In the genomic region with DNA sequence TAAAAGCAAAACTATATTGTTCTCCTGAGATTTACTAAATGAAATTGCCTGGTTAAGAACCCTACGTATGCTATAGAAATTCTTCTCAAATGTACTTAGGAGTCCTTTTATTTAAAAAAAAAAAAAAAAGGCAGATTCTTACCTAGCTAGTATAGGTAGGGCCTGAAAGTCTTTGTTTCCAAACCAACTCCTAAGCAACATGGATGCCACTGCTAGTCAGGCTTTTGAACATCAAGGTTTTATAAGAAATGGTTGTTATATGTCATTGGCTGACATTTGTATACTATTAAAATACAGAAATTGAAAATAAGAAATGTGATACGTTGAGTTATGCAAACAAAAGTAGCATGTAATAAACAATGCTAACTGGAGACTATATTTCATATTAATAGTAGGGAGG, we compare ENCODE assay signal across 11 cellular contexts. TPM values are rescaled to one million over a fixed set of nuclear protein-coding genes. Genes with fewer than 3 reads are reported as not detected.
DNase-seq lines count a peak whose midpoint lies in the region; ATAC-seq and TF ChIP-seq lines count a peak whose summit lies in the region.
"Had no signal": no experiment of that assay in that cellular context is flagged by ENCODE, and none has a peak within 500 bp of the region (broad histone marks: within the 10 kb centered on the region; RNA-seq: fewer than 3 reads in every experiment).

No MANE protein-coding gene starts in this region.

- H3K4me1 Mint-ChIP-seq in activated CD8-positive, alpha-beta memory T cell treated with anti-CD3 and anti-CD28 coated beads, Interleukin-2, amount 10 ng/mL, durations not matched to agents 7 days and 5 days: peaks cover 36% of the 10 kb centered on the region
- H3K4me1 Mint-ChIP-seq in T-cell: peaks cover 38 to 48% (median 45%) of the 10 kb centered on the region in 3 donors

- peaks cover 2% of the 10 kb centered on the region for H3K79me2 ChIP-seq in fibroblast of lung (ENCODE audit: control insufficient read depth, insufficient read depth, low read length)

- H3K36me3 ChIP-seq in fibroblast of lung (ENCODE audit: control insufficient read depth, insufficient read depth, low read length): no peaks in the 10 kb centered on the region
- H3K36me3 ChIP-seq in suprapubic skin: no peaks in the 10 kb centered on the region

- no peak for DNase-seq in activated CD8-positive, alpha-beta memory T cell treated with anti-CD3 and anti-CD28 coated beads, Interleukin-2, amount 10 ng/mL, durations not matched to agents 7 days and 5 days
- DNase-seq in activated CD8-positive, alpha-beta memory T cell treated with anti-CD3 and anti-CD28 coated beads for 24 hours: no peak
- DNase-seq in T-cell: no peak
- DNase-seq in fibroblast of lung (ENCODE audit: low read depth in 2 of 2): no peak
- DNase-seq in suprapubic skin (ENCODE audit: low spot score in 2 of 2): no peak
- DNase-seq in NCI-H226: no peak
- DNase-seq: NCI-H1048 had no signal

- H3K4me3 ChIP-seq in fibroblast of lung (replicated peaks in 1 of 4; ENCODE audit: control extremely low read depth in 1 of 4, insufficient read depth in 1 of 4, low read depth in 3 of 4, low read length in 4 of 4) (peak overlapping the region in 2 of 4 experiments; percentile 27 to 36), suprapubic skin (peak overlapping the region; percentile 33)

- H3K27me3 ChIP-seq in fibroblast of lung (ENCODE audit: control insufficient read depth, insufficient read depth, low read length) (no peaks in the 10 kb centered on the region), suprapubic skin (no peaks in the 10 kb centered on the region)

- POLR2A ChIA-PET in T-cell (lab: Charles Lee): interaction anchor here (0.5 to 2.6 kb wide), 7 partner anchors 11 to 900 kb away, joined by 3 to 17 read pairs (median 8); no protein-coding TSS in a partner anchor

- no peaks in the 10 kb centered on the region for H3K9me3 Mint-ChIP-seq in activated CD8-positive, alpha-beta memory T cell treated with anti-CD3 and anti-CD28 coated beads, Interleukin-2, amount 10 ng/mL, durations not matched to agents 7 days and 5 days (ENCODE audit: low read depth)
- H3K9me3 Mint-ChIP-seq in T-cell: no peaks in the 10 kb centered on the region

- peak overlapping the region; percentile 48 for H3K4me2 ChIP-seq in fibroblast of lung (ENCODE audit: extremely low read depth, insufficient read depth, low read length)

- H3K27ac ChIP-seq in fibroblast of lung (ENCODE audit: insufficient read depth, low read length) (no peak overlapping the region), suprapubic skin (no peak overlapping the region)

- CTCF ChIA-PET in activated CD8-positive, alpha-beta memory T cell treated with anti-CD3 and anti-CD28 coated beads, Interleukin-2, amount 10 ng/mL, durations not matched to agents 7 days and 5 days (lab: Charles Lee): interaction anchor here (1.0 to 2.0 kb wide), 3 partner anchors 10 to 171 kb away, joined by 3 to 17 read pairs (median 5); no protein-coding TSS in a partner anchor
- CTCF ChIA-PET in T-cell (lab: Charles Lee): interaction anchor here in 1 of 2 donors (0.6 to 3.4 kb wide), 5 partner anchors 9 to 490 kb away, joined by 3 to 23 read pairs (median 4); no protein-coding TSS in a partner anchor

- no peak for TF ChIP-seq CTCF in fibroblast of lung (conservative IDR thresholded peaks at IDR 0.05 in 1 of 2, IDR thresholded peaks at IDR 0.05 in 1 of 2; ENCODE audit: low read depth in 1 of 2, low read length in 2 of 2)
- TF ChIP-seq CTCF in suprapubic skin (IDR thresholded peaks at IDR 0.05): no peak

- H3K9me3 ChIP-seq in fibroblast of lung (ENCODE audit: control insufficient read depth, insufficient read depth, low read depth, low read length) (no peaks in the 10 kb centered on the region), suprapubic skin (no peaks in the 10 kb centered on the region)

- 80% methylated on average over 2 of the region's 2 CpGs for WGBS in suprapubic skin

- no peak for TF ChIP-seq EP300 in suprapubic skin (IDR thresholded peaks at IDR 0.05)

- H2AFZ ChIP-seq in fibroblast of lung (ENCODE audit: low read length): no peak overlapping the region

- H3K27ac Mint-ChIP-seq in activated CD8-positive, alpha-beta memory T cell treated with anti-CD3 and anti-CD28 coated beads, Interleukin-2, amount 10 ng/mL, durations not matched to agents 7 days and 5 days: peak overlapping the region; percentile 96
- H3K27ac Mint-ChIP-seq in T-cell: peak overlapping the region; percentile 95 to 97

- TF ChIP-seq POLR2A in suprapubic skin (IDR thresholded peaks at IDR 0.05): no peak

- no peak overlapping the region for H3K9ac ChIP-seq in fibroblast of lung (ENCODE audit: insufficient read depth, low read length)

- H3K36me3 Mint-ChIP-seq in activated CD8-positive, alpha-beta memory T cell treated with anti-CD3 and anti-CD28 coated beads, Interleukin-2, amount 10 ng/mL, durations not matched to agents 7 days and 5 days: peaks cover 27% of the 10 kb centered on the region
- H3K36me3 Mint-ChIP-seq in T-cell: peaks cover 17% of the 10 kb centered on the region

- H3K4me3 Mint-ChIP-seq in activated CD8-positive, alpha-beta memory T cell treated with anti-CD3 and anti-CD28 coated beads, Interleukin-2, amount 10 ng/mL, durations not matched to agents 7 days and 5 days: peak overlapping the region; percentile 81
- peak overlapping the region; percentile 76 to 89 (median 87) for H3K4me3 Mint-ChIP-seq in T-cell

- no peak for ATAC-seq in activated CD8-positive, alpha-beta memory T cell treated with anti-CD3 and anti-CD28 coated beads, Interleukin-2, amount 10 ng/mL, durations not matched to agents 7 days and 5 days
- no peak for ATAC-seq in T-cell (replicated peaks in 1 of 4)
- ATAC-seq in GM18502 (IDR thresholded peaks at IDR 0.05; ENCODE audit: poor library complexity, unreplicated experiment): no peak
- ATAC-seq in esophagus mucosa: no peak

- no peaks in the 10 kb centered on the region for H3K27me3 Mint-ChIP-seq in activated CD8-positive, alpha-beta memory T cell treated with anti-CD3 and anti-CD28 coated beads, Interleukin-2, amount 10 ng/mL, durations not matched to agents 7 days and 5 days
- H3K27me3 Mint-ChIP-seq in T-cell: no peaks in the 10 kb centered on the region

- H4K20me1 ChIP-seq in fibroblast of lung (ENCODE audit: control insufficient read depth, extremely low read depth, insufficient read depth, low read length): no peaks in the 10 kb centered on the region

- H3K4me1 ChIP-seq in fibroblast of lung (ENCODE audit: control insufficient read depth, extremely low read depth, insufficient read depth, low read length) (no peaks in the 10 kb centered on the region), suprapubic skin (peaks cover 12% of the 10 kb centered on the region)

RNA-seq across cellular contexts. Expression of gene EVI2A, which starts 1.2 kb away (rescaled TPM):
- total RNA-seq in activated CD8-positive, alpha-beta memory T cell treated with anti-CD3 and anti-CD28 coated beads, Interleukin-2, amount 10 ng/mL, durations not matched to agents 7 days and 5 days: 10 to 100 TPM; 37.3 to 45.9 TPM
- total RNA-seq in T-cell (10 to 100 TPM; 42.3 to 84.9 (median 80.0) TPM), fibroblast of lung (11.8 and 22.8 TPM in 2 replicates), suprapubic skin (1 to 10 TPM; 1.2 to 3.3 (median 1.9) TPM), esophagus mucosa (0.52 TPM)
- 0.77 and 3.0 TPM in 2 replicates for polyA plus RNA-seq in fibroblast of lung
- 0.69 and 2.8 TPM in 2 replicates for polyA plus RNA-seq in fibroblast of lung (2012)
- not detected in 2 replicates for polyA minus RNA-seq in fibroblast of lung (ENCODE audit: low replicate concordance)
- total RNA-seq: A673 had no signal

RNA-seq across cellular contexts. Expression of gene EVI2B, which starts 6.4 kb away (rescaled TPM):
- total RNA-seq in activated CD8-positive, alpha-beta memory T cell treated with anti-CD3 and anti-CD28 coated beads, Interleukin-2, amount 10 ng/mL, durations not matched to agents 7 days and 5 days: 10 to 100 TPM; 49.4 to 51.5 TPM
- total RNA-seq in T-cell: 100 to 1,000 TPM in 4 of 5 donors, 10 to 100 TPM in 1; 86.2 to 130 (median 111) TPM
- total RNA-seq in fibroblast of lung: 0.26 and 0.33 TPM in 2 replicates
- 0.68 and 3.4 TPM in 2 replicates for polyA plus RNA-seq in fibroblast of lung
- 0.19 and 1.4 TPM in 2 replicates for polyA plus RNA-seq in fibroblast of lung (2012)
- polyA minus RNA-seq in fibroblast of lung (ENCODE audit: low replicate concordance): 0.33 TPM in 1 of 2 replicates, not detected in the other
- 1 to 10 TPM; 2.2 to 5.6 (median 3.7) TPM for total RNA-seq in suprapubic skin
- 1.3 TPM for total RNA-seq in esophagus mucosa

RNA-seq across cellular contexts. Expression of gene OMG, which starts 23.2 kb away (rescaled TPM):
- total RNA-seq in activated CD8-positive, alpha-beta memory T cell treated with anti-CD3 and anti-CD28 coated beads, Interleukin-2, amount 10 ng/mL, durations not matched to agents 7 days and 5 days: under 1 TPM; 0.54 to 0.96 TPM
- 1 to 10 TPM in 1 of 5 donors, under 1 TPM in 4; 0.43 to 1.1 (median 0.80) TPM for total RNA-seq in T-cell
- total RNA-seq in fibroblast of lung: 26.8 and 57.0 TPM in 2 replicates
- polyA plus RNA-seq in fibroblast of lung: 17.3 and 19.7 TPM in 2 replicates
- 10.3 and 12.7 TPM in 2 replicates for polyA plus RNA-seq in fibroblast of lung (2012)
- 3.0 TPM in 1 of 2 replicates, not detected in the other for polyA minus RNA-seq in fibroblast of lung (ENCODE audit: low replicate concordance)
- total RNA-seq in suprapubic skin: not detected
- total RNA-seq in esophagus mucosa: not detected
- total RNA-seq: A673, ureter had no signal

Comparison
In these comparisons a context has a peak if more than half of its experiments do, and no peak if none do; other contexts are left out.
1. RNA of gene EVI2B, which starts 6.4 kb away (total RNA-seq): 86.2 to 130 TPM in T-cell and 49.4 to 51.5 TPM in activated CD8-positive, alpha-beta memory T cell treated with anti-CD3 and anti-CD28 coated beads, Interleukin-2, amount 10 ng/mL, durations not matched to agents 7 days and 5 days; 2.2 to 5.6 TPM in suprapubic skin, 1.3 TPM in esophagus mucosa (single experiment) and 0.26 to 0.33 TPM in fibroblast of lung; every median in the first group is over 4 times any median in the second.
2. RNA of gene OMG, which starts 23.2 kb away (total RNA-seq): 26.8 to 57.0 TPM in fibroblast of lung; 0.54 to 0.96 TPM in activated CD8-positive, alpha-beta memory T cell treated with anti-CD3 and anti-CD28 coated beads, Interleukin-2, amount 10 ng/mL, durations not matched to agents 7 days and 5 days, 0.43 to 1.1 TPM in T-cell, not detected in suprapubic skin and not detected in esophagus mucosa (single experiment); every median in the first group is over 10 times any median in the second.